21 cellular contexts compared by ENCODE assay signal in genomic region chr6:127902933-127903332, GRCh38. TPM values are rescaled to one million over a fixed set of nuclear protein-coding genes. Genes with fewer than 3 reads are reported as not detected.
DNase-seq lines count a peak whose midpoint lies in the region; ATAC-seq and TF ChIP-seq lines count a peak whose summit lies in the region.
"Had no signal": no experiment of that assay in that cellular context is flagged by ENCODE, and none has a peak within 500 bp of the region (broad histone marks: within the 10 kb centered on the region; RNA-seq: fewer than 3 reads in every experiment).

No MANE protein-coding gene starts in this region.

- CTCF ChIA-PET in activated CD4-positive, alpha-beta T cell treated with anti-CD3 and anti-CD28 coated beads, Interleukin-2, amount 10 ng/mL, durations not matched to agents 7 days and 5 days (lab: Charles Lee): interaction anchor here (0.9 kb wide), 1 partner anchor 47 kb away, joined by 5 read pairs; no protein-coding TSS in a partner anchor
- CTCF ChIA-PET in activated CD8-positive, alpha-beta T cell treated with anti-CD3 and anti-CD28 coated beads for 36 hours (lab: Charles Lee): interaction anchor here (1.0 kb wide), 2 partner anchors 11 to 38 kb away, joined by 3 to 4 read pairs; no protein-coding TSS in a partner anchor

- no peaks in the 10 kb centered on the region for H3K27me3 Mint-ChIP-seq in activated CD4-positive, alpha-beta T cell treated with anti-CD3 and anti-CD28 coated beads, Interleukin-2, amount 10 ng/mL, durations not matched to agents 7 days and 5 days
- no peaks in the 10 kb centered on the region for H3K27me3 Mint-ChIP-seq in activated CD8-positive, alpha-beta T cell treated with anti-CD3 and anti-CD28 coated beads for 36 hours
- H3K27me3 Mint-ChIP-seq in natural killer cell (ENCODE audit: low read depth in 2 of 2): peaks cover 0 to 7% of the 10 kb centered on the region in 2 donors
- H3K27me3 Mint-ChIP-seq: B cell had no signal

- DNase-seq in activated CD4-positive, alpha-beta T cell treated with anti-CD3 and anti-CD28 coated beads, Interleukin-2, amount 10 ng/mL, durations not matched to agents 7 days and 5 days: no peak
- no peak for DNase-seq in activated CD4-positive, alpha-beta T cell treated with anti-CD3 and anti-CD28 coated beads, Interleukin-2, amount 50 U/mL, for 4 hours
- DNase-seq in NCI-H2171 (lab: John Stamatoyannopoulos, UW) (peak; percentile 39), natural killer cell (no peak), 8988T (no peak), spleen (no peak), MV-4-11 (lab: John Stamatoyannopoulos, UW) (no peak)
- DNase-seq in activated CD8-positive, alpha-beta T cell treated with anti-CD3 and anti-CD28 coated beads for 36 hours: peak; percentile 31
- DNase-seq: activated CD4-positive, CD25-positive, alpha-beta regulatory T cell treated with anti-CD3 and anti-CD28 coated beads, Interleukin-2, amount 50 U/mL, for 72 hours; amniotic stem cell; KG1; NCI-H2029 treated with DMSO at 0.1 percent for 48 hours; stimulated activated CD4-positive, alpha-beta T cell treated with anti-CD3 and anti-CD28 coated beads, Interleukin-4, amount 100 ng/mL, for 4 hours; substantia nigra; T-helper 9 cell had no signal

- peaks cover 26% of the 10 kb centered on the region for H3K9me3 Mint-ChIP-seq in activated CD4-positive, alpha-beta T cell treated with anti-CD3 and anti-CD28 coated beads, Interleukin-2, amount 10 ng/mL, durations not matched to agents 7 days and 5 days
- H3K9me3 Mint-ChIP-seq in activated CD8-positive, alpha-beta T cell treated with anti-CD3 and anti-CD28 coated beads for 36 hours: peaks cover 1% of the 10 kb centered on the region
- peaks cover 0 to 2% of the 10 kb centered on the region in 2 donors for H3K9me3 Mint-ChIP-seq in natural killer cell

- peak overlapping the region in 3 of 8 donors; percentile 8 to 69 (median 62) for H3K27ac ChIP-seq in spleen
- H3K27ac ChIP-seq: SK-N-MC had no signal

- no peaks in the 10 kb centered on the region for H3K27me3 ChIP-seq in spleen (replicated peaks in 1 of 7)

- H3K4me3 Mint-ChIP-seq in activated CD4-positive, alpha-beta T cell treated with anti-CD3 and anti-CD28 coated beads, Interleukin-2, amount 10 ng/mL, durations not matched to agents 7 days and 5 days: peak overlapping the region; percentile 6
- H3K4me3 Mint-ChIP-seq in activated CD8-positive, alpha-beta T cell treated with anti-CD3 and anti-CD28 coated beads for 36 hours: peak overlapping the region; percentile 99
- H3K4me3 Mint-ChIP-seq in natural killer cell: peak overlapping the region; percentile 31
- H3K4me3 Mint-ChIP-seq: B cell had no signal

- peak; percentile 26 for ATAC-seq in activated CD8-positive, alpha-beta T cell treated with anti-CD3 and anti-CD28 coated beads for 36 hours
- ATAC-seq in natural killer cell: no peak

- POLR2A ChIA-PET in activated CD4-positive, alpha-beta T cell treated with anti-CD3 and anti-CD28 coated beads, Interleukin-2, amount 10 ng/mL, durations not matched to agents 7 days and 5 days (lab: Charles Lee): interaction anchor here (0.5 kb wide), 1 partner anchor 47 kb away, joined by 3 read pairs; no protein-coding TSS in a partner anchor
- POLR2A ChIA-PET in activated CD8-positive, alpha-beta T cell treated with anti-CD3 and anti-CD28 coated beads for 36 hours (lab: Charles Lee): interaction anchor here (0.5 to 1.3 kb wide), 3 partner anchors 9 to 404 kb away, joined by 3 to 4 read pairs (median 3); no protein-coding TSS in a partner anchor

- TF ChIP-seq POLR2A in spleen (IDR thresholded peaks at IDR 0.05): no peak

- intact Hi-C loops in activated CD8-positive, alpha-beta T cell treated with anti-CD3 and anti-CD28 coated beads for 36 hours (cut with micrococcal nuclease): no loop called here
- intact Hi-C loops in natural killer cell (cut with micrococcal nuclease): no loop called here
- intact Hi-C loops in spleen (cut with DNase I; ENCODE audit: low total_unique reads): no loop called here

- H3K27ac Mint-ChIP-seq in activated CD4-positive, alpha-beta T cell treated with anti-CD3 and anti-CD28 coated beads, Interleukin-2, amount 10 ng/mL, durations not matched to agents 7 days and 5 days: peak overlapping the region; percentile 37
- H3K27ac Mint-ChIP-seq in activated CD8-positive, alpha-beta T cell treated with anti-CD3 and anti-CD28 coated beads for 36 hours: peak overlapping the region; percentile 88
- H3K27ac Mint-ChIP-seq in natural killer cell: no peak overlapping the region
- H3K27ac Mint-ChIP-seq: B cell had no signal

- H3K36me3 Mint-ChIP-seq in activated CD4-positive, alpha-beta T cell treated with anti-CD3 and anti-CD28 coated beads, Interleukin-2, amount 10 ng/mL, durations not matched to agents 7 days and 5 days (ENCODE audit: low read depth): peaks cover 61% of the 10 kb centered on the region
- peaks cover 41% of the 10 kb centered on the region for H3K36me3 Mint-ChIP-seq in activated CD8-positive, alpha-beta T cell treated with anti-CD3 and anti-CD28 coated beads for 36 hours (ENCODE audit: low read depth)
- no peaks in the 10 kb centered on the region for H3K36me3 Mint-ChIP-seq in natural killer cell

- H3K4me3 ChIP-seq in spleen: no peak overlapping the region
- H3K4me3 ChIP-seq: HAP-1, SK-N-MC had no signal

- TF ChIP-seq CTCF in activated CD8-positive, alpha-beta T cell treated with anti-CD3 and anti-CD28 coated beads for 36 hours (IDR thresholded peaks at IDR 0.05): no peak
- TF ChIP-seq CTCF in natural killer cell (IDR thresholded peaks at IDR 0.05) (no peak), spleen (IDR thresholded peaks at IDR 0.05 in 8 of 11, conservative IDR thresholded peaks at IDR 0.05 in 3 of 11) (no peak)

- peaks cover 0 to 15% (median 2%) of the 10 kb centered on the region in 8 donors for H3K9me3 ChIP-seq in spleen
- H3K9me3 ChIP-seq: HAP-1 had no signal

- H3K36me3 ChIP-seq in spleen: no peaks in the 10 kb centered on the region
- H3K36me3 ChIP-seq: HAP-1 had no signal

- 88 to 93% (median 91%) methylated on average over 8 of the region's 8 CpGs for WGBS in spleen, 5 donors

- no peaks in the 10 kb centered on the region for H3K4me1 ChIP-seq in spleen
- H3K4me1 ChIP-seq: HAP-1 had no signal

- H3K4me1 Mint-ChIP-seq in activated CD4-positive, alpha-beta T cell treated with anti-CD3 and anti-CD28 coated beads, Interleukin-2, amount 10 ng/mL, durations not matched to agents 7 days and 5 days: peaks cover 62% of the 10 kb centered on the region
- peaks cover 58% of the 10 kb centered on the region for H3K4me1 Mint-ChIP-seq in activated CD8-positive, alpha-beta T cell treated with anti-CD3 and anti-CD28 coated beads for 36 hours (ENCODE audit: low read depth)
- peaks cover 9 to 10% of the 10 kb centered on the region in 2 donors for H3K4me1 Mint-ChIP-seq in natural killer cell
- H3K4me1 Mint-ChIP-seq: B cell had no signal

RNA-seq across cellular contexts. Expression of gene THEMIS, which starts 2.1 kb away (rescaled TPM):
- 100 to 1,000 TPM in 1 of 2 experiments, 10 to 100 TPM in 1; 89.2 to 101 TPM for total RNA-seq in activated CD4-positive, alpha-beta T cell treated with anti-CD3 and anti-CD28 coated beads, Interleukin-2, amount 10 ng/mL, durations not matched to agents 7 days and 5 days
- 10 to 100 TPM; 79.5 to 80.1 TPM for total RNA-seq in activated CD8-positive, alpha-beta T cell treated with anti-CD3 and anti-CD28 coated beads for 36 hours
- total RNA-seq in natural killer cell: 10 to 100 TPM in 1 of 3 donors, 1 to 10 TPM in 1, under 1 TPM in 1; 0.82 to 11.7 (median 1.7) TPM
- total RNA-seq in spleen: 10 to 100 TPM; 10.6 to 17.8 (median 14.4) TPM
- polyA plus RNA-seq in spleen: 1 to 10 TPM in 2 of 3 donors, under 1 TPM in 1; 0.80 to 1.9 (median 1.5) TPM
- total RNA-seq: bronchial epithelial cell, NCI-H460, RPMI7951 had no signal

Comparison
In these comparisons a context has a peak if more than half of its experiments do, and no peak if none do; other contexts are left out.
1. DNase-seq: peak in NCI-H2171 (single experiment) and activated CD8-positive, alpha-beta T cell treated with anti-CD3 and anti-CD28 coated beads for 36 hours (single experiment); none in activated CD4-positive, alpha-beta T cell treated with anti-CD3 and anti-CD28 coated beads, Interleukin-2, amount 10 ng/mL, durations not matched to agents 7 days and 5 days (single experiment), activated CD4-positive, alpha-beta T cell treated with anti-CD3 and anti-CD28 coated beads, Interleukin-2, amount 50 U/mL, for 4 hours (0 of 2), natural killer cell (single experiment), 8988T (single experiment), spleen (single experiment) and MV-4-11 (single experiment).
2. H3K27ac Mint-ChIP-seq: peak in activated CD4-positive, alpha-beta T cell treated with anti-CD3 and anti-CD28 coated beads, Interleukin-2, amount 10 ng/mL, durations not matched to agents 7 days and 5 days (single experiment) and activated CD8-positive, alpha-beta T cell treated with anti-CD3 and anti-CD28 coated beads for 36 hours (single experiment); none in natural killer cell (0 of 2).
3. H3K4me3 Mint-ChIP-seq: peak in every context shown above with its lines; median percentile 99 in activated CD8-positive, alpha-beta T cell treated with anti-CD3 and anti-CD28 coated beads for 36 hours; 31 in natural killer cell; 6 in activated CD4-positive, alpha-beta T cell treated with anti-CD3 and anti-CD28 coated beads, Interleukin-2, amount 10 ng/mL, durations not matched to agents 7 days and 5 days.
4. RNA of gene THEMIS, which starts 2.1 kb away (total RNA-seq): 89.2 to 101 TPM in activated CD4-positive, alpha-beta T cell treated with anti-CD3 and anti-CD28 coated beads, Interleukin-2, amount 10 ng/mL, durations not matched to agents 7 days and 5 days and 79.5 to 80.1 TPM in activated CD8-positive, alpha-beta T cell treated with anti-CD3 and anti-CD28 coated beads for 36 hours; 10.6 to 17.8 TPM in spleen and 0.82 to 11.7 TPM in natural killer cell; every median in the first group is over 4 times any median in the second.